In genomic region chr17:80822700-80823410, GRCh38 we compare ENCODE assay signal across 1 cellular context.
TF ChIP-seq lines count a peak whose summit lies in the region.

No MANE protein-coding gene starts in this region.

TF ChIP-seq in HEK293, 187 proteins besides CTCF, POLR2A, EP300 and RAD21 (continued from another document and continues in another):
- TF ChIP-seq ZNF488 (tag by site-specific recombination; IDR thresholded peaks at IDR 0.05) (no peak), ZNF670 (tag by site-specific recombination; IDR thresholded peaks at IDR 0.05; ENCODE audit: low read depth) (no peak), HOXD13 (CRISPR knock-in tag; IDR thresholded peaks at IDR 0.05; ENCODE audit: borderline replicate concordance) (0 out of 2 replicates have a peak, but pooled peaks have one; percentile 49), ZNF341 (tag by site-specific recombination; IDR thresholded peaks at IDR 0.05; ENCODE audit: low read depth) (no peak), KLF10 (tag by site-specific recombination; IDR thresholded peaks at IDR 0.05) (no peak), ZNF558 (tag by site-specific recombination; IDR thresholded peaks at IDR 0.05) (no peak), ATF2 (tag by site-specific recombination; IDR thresholded peaks at IDR 0.05; ENCODE audit: low read depth) (peak; percentile 84), ZNF571 (tag by site-specific recombination; IDR thresholded peaks at IDR 0.05) (no peak), ZNF423 (tag by site-specific recombination; IDR thresholded peaks at IDR 0.05) (0 out of 2 replicates have a peak, but pooled peaks have one; percentile 9), PRDM4 (tag by site-specific recombination; IDR thresholded peaks at IDR 0.05) (peak; percentile 97), ZNF16 (tag by site-specific recombination; IDR thresholded peaks at IDR 0.05; ENCODE audit: low read depth) (no peak), ZXDB (tag by site-specific recombination; IDR thresholded peaks at IDR 0.05) (no peak), ZNF426 (tag by site-specific recombination; IDR thresholded peaks at IDR 0.05) (no peak), GLI4 (tag by site-specific recombination; IDR thresholded peaks at IDR 0.05) (no peak), ZNF777 (tag by site-specific recombination; IDR thresholded peaks at IDR 0.05; ENCODE audit: borderline replicate concordance) (no peak), PRDM10 (tag by site-specific recombination; IDR thresholded peaks at IDR 0.05) (no peak), KLF17 (tag by site-specific recombination; IDR thresholded peaks at IDR 0.05) (no peak), ZNF394 (tag by site-specific recombination; IDR thresholded peaks at IDR 0.05; ENCODE audit: borderline replicate concordance) (no peak), SETDB1 (IDR thresholded peaks at IDR 0.05; ENCODE audit: insufficient read length, low read length) (no peak), YY1 (tag by site-specific recombination; IDR thresholded peaks at IDR 0.05) (no peak), EGR2 (tag by site-specific recombination; IDR thresholded peaks at IDR 0.05; ENCODE audit: low read depth) (peak; percentile 88), IKZF3 (tag by site-specific recombination; IDR thresholded peaks at IDR 0.05) (peak; percentile 75), ZNF513 (tag by site-specific recombination; IDR thresholded peaks at IDR 0.05) (no peak), ZNF169 (tag by site-specific recombination; IDR thresholded peaks at IDR 0.05) (no peak), ZNF433 (tag by site-specific recombination; IDR thresholded peaks at IDR 0.05; ENCODE audit: low read depth) (no peak), SP3 (tag by site-specific recombination; IDR thresholded peaks at IDR 0.05) (no peak), ZNF366 (tag by site-specific recombination; conservative IDR thresholded peaks at IDR 0.05) (no peak), OVOL3 (tag by site-specific recombination; IDR thresholded peaks at IDR 0.05) (no peak), ZNF157 (tag by site-specific recombination; IDR thresholded peaks at IDR 0.05) (no peak), ZNF580 (tag by site-specific recombination; IDR thresholded peaks at IDR 0.05) (no peak), RBAK (tag by site-specific recombination; IDR thresholded peaks at IDR 0.05) (no peak), GLIS2 (tag by site-specific recombination; IDR thresholded peaks at IDR 0.05) (peak; percentile 78), ZNF280D (tag by site-specific recombination; IDR thresholded peaks at IDR 0.05) (no peak), ZNF37A (tag by site-specific recombination; IDR thresholded peaks at IDR 0.05) (no peak), ZNF114 (tag by site-specific recombination; IDR thresholded peaks at IDR 0.05) (no peak), ZFHX2 (tag by site-specific recombination; conservative IDR thresholded peaks at IDR 0.05) (peak; percentile 94), KLF8 (tag by site-specific recombination; IDR thresholded peaks at IDR 0.05) (no peak), ZBTB17 (tag by site-specific recombination; IDR thresholded peaks at IDR 0.05) (no peak; the same call in 1 of the 2 replicates), ZNF248 (tag by site-specific recombination; IDR thresholded peaks at IDR 0.05) (no peak), ZNF302 (tag by site-specific recombination; IDR thresholded peaks at IDR 0.05; ENCODE audit: low read depth) (no peak), ZFP37 (tag by site-specific recombination; IDR thresholded peaks at IDR 0.05) (no peak), ZNF610 (tag by site-specific recombination; IDR thresholded peaks at IDR 0.05; ENCODE audit: borderline replicate concordance) (no peak), ZSCAN23 (tag by site-specific recombination; IDR thresholded peaks at IDR 0.05) (no peak), ZNF19 (tag by site-specific recombination; IDR thresholded peaks at IDR 0.05; ENCODE audit: low read depth) (no peak), ZNF24 (tag by site-specific recombination; IDR thresholded peaks at IDR 0.05) (no peak), ZNF223 (tag by site-specific recombination; IDR thresholded peaks at IDR 0.05) (no peak), TSHZ1 (tag by site-specific recombination; IDR thresholded peaks at IDR 0.05; ENCODE audit: borderline replicate concordance) (0 out of 2 replicates have a peak, but pooled peaks have one; percentile 32), ZNF350 (tag by site-specific recombination; IDR thresholded peaks at IDR 0.05) (no peak), ZNF76 (tag by site-specific recombination; IDR thresholded peaks at IDR 0.05; ENCODE audit: borderline replicate concordance, low read depth) (no peak), ZNF510 (tag by site-specific recombination; IDR thresholded peaks at IDR 0.05; ENCODE audit: insufficient replicate concordance) (no peak), WT1 (tag by site-specific recombination; IDR thresholded peaks at IDR 0.05) (0 out of 2 replicates have a peak, but pooled peaks have one; percentile 40), ZSCAN16 (tag by site-specific recombination; IDR thresholded peaks at IDR 0.05) (no peak)
